ENCODE assay signal across 9 cellular contexts in the genomic region with DNA sequence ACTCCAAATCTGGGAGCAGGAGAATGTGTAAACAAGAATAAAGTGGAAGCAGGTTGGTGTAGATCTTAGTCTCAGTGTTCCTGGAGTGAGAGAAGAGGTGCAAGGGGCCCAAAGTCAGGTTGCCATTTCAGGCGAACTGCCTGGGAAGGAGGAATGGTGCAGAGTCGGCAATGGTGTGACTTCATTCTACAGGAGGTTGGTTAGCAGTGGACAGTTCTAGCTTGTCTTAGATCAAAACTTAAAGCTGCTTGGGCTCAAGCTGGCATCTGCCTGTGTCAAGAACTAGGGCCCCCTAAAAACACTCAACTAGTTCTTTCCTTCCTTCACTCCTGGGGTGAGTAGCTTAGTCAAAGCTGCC. TPM values are rescaled to one million over a fixed set of nuclear protein-coding genes. Genes with fewer than 3 reads are reported as not detected.
DNase-seq lines count a peak whose midpoint lies in the region; ATAC-seq and TF ChIP-seq lines count a peak whose summit lies in the region.
"Had no signal": no experiment of that assay in that cellular context is flagged by ENCODE, and none has a peak within 500 bp of the region (broad histone marks: within the 10 kb centered on the region; RNA-seq: fewer than 3 reads in every experiment).

No MANE protein-coding gene starts in this region.

- no peak for DNase-seq in heart left ventricle
- no peak for DNase-seq in cardiac septum (ENCODE audit: low spot score)
- DNase-seq in body of pancreas, result no peak
- DNase-seq in uterus, result no peak
- no peak for DNase-seq in H4 (ENCODE audit: low spot score)
- no peak for DNase-seq in MG63
- no peak for DNase-seq in stimulated activated CD4-positive, alpha-beta T cell treated with anti-CD3 and anti-CD28 coated beads, Interleukin-4, amount 100 ng/mL, for 24 hours

- H3K36me3 ChIP-seq in heart left ventricle (peaks cover 0 to 41% (median 29%) of the 10 kb centered on the region in 9 donors), body of pancreas (replicated peaks in 1 of 2; ENCODE audit: insufficient read depth in 1 of 2, low read depth in 2 of 2) (peaks cover 0 to 2% of the 10 kb centered on the region in 2 donors), uterus (no peaks in the 10 kb centered on the region), MG63 (peaks cover 18% of the 10 kb centered on the region)

- H3K4me1 ChIP-seq in heart left ventricle (peaks cover 6 to 85% (median 53%) of the 10 kb centered on the region in 12 donors), body of pancreas (peaks cover 87% of the 10 kb centered on the region), mononuclear cell (ENCODE audit: insufficient read depth, low read length) (peaks cover 84% of the 10 kb centered on the region), uterus (peaks cover 0 to 19% of the 10 kb centered on the region in 2 donors)

- TF ChIP-seq CTCF in heart left ventricle (IDR thresholded peaks at IDR 0.05) (no peak), body of pancreas (IDR thresholded peaks at IDR 0.05) (no peak), uterus (IDR thresholded peaks at IDR 0.05) (no peak)

- H3K27me3 ChIP-seq in heart left ventricle (no peaks in the 10 kb centered on the region), body of pancreas (no peaks in the 10 kb centered on the region), mononuclear cell (ENCODE audit: insufficient read depth, low read length) (no peaks in the 10 kb centered on the region), uterus (no peaks in the 10 kb centered on the region), MG63 (no peaks in the 10 kb centered on the region; the same call in 1 of the 2 replicates)

- peak overlapping the region in 3 of 12 donors; percentile 10 to 42 (median 12) for H3K4me3 ChIP-seq in heart left ventricle
- no peak overlapping the region for H3K4me3 ChIP-seq in body of pancreas
- peak overlapping the region; percentile 22 for H3K4me3 ChIP-seq in mononuclear cell (ENCODE audit: low read length)
- no peak overlapping the region for H3K4me3 ChIP-seq in uterus
- H3K4me3 ChIP-seq in MG63, result no peak overlapping the region

- no peaks in the 10 kb centered on the region for H3K9me3 ChIP-seq in heart left ventricle
- H3K9me3 ChIP-seq in body of pancreas, result no peaks in the 10 kb centered on the region
- no peaks in the 10 kb centered on the region for H3K9me3 ChIP-seq in mononuclear cell (ENCODE audit: low read depth, low read length)
- H3K9me3 ChIP-seq in uterus, result no peaks in the 10 kb centered on the region
- H3K9me3 ChIP-seq in MG63, result no peaks in the 10 kb centered on the region

- intact Hi-C loops in heart left ventricle (cut with DNase I) (loop anchor here in 2 of 10 donors (5.0 to 10.0 kb wide), 2 partner anchors 43 to 46 kb away; no protein-coding TSS in a partner anchor), cardiac septum (cut with DNase I) (loop anchor here (5.0 kb wide), 1 partner anchor 43 kb away; no protein-coding TSS in a partner anchor), body of pancreas (cut with DNase I) (no loop called here), uterus (cut with DNase I; ENCODE audit: low total_unique reads) (no loop called here)

- H3K27ac ChIP-seq in heart left ventricle (peak overlapping the region; percentile 58 to 95 (median 77)), body of pancreas (peak overlapping the region; percentile 80 to 96 (median 94)), uterus (peak overlapping the region; percentile 54 to 72)

- TF ChIP-seq POLR2A in heart left ventricle (IDR thresholded peaks at IDR 0.05) (no peak), body of pancreas (IDR thresholded peaks at IDR 0.05) (no peak), uterus (IDR thresholded peaks at IDR 0.05) (no peak)

- WGBS in heart left ventricle, 4 donors, result 77 to 79% (median 78%) methylated on average over 2 of the region's 2 CpGs
- WGBS in body of pancreas, 2 donors, result 65 to 83% methylated on average over 2 of the region's 2 CpGs

- ATAC-seq in heart left ventricle (no peak), body of pancreas (no peak)

RNA-seq across cellular contexts. Expression of gene STK16, which starts 3.5 kb away (rescaled TPM):
- 10 to 100 TPM; 13.8 to 26.9 (median 19.1) TPM for total RNA-seq in heart left ventricle
- 10 to 100 TPM; 13.8 to 31.6 TPM for polyA plus RNA-seq in heart left ventricle
- total RNA-seq in cardiac septum, result 16.3 TPM
- 10 to 100 TPM in 1 of 2 donors, 1 to 10 TPM in 1; 8.0 to 16.8 TPM for total RNA-seq in body of pancreas
- 18.5 TPM for total RNA-seq in mononuclear cell
- total RNA-seq in uterus, result 10 to 100 TPM in 3 of 4 donors, 1 to 10 TPM in 1; 4.1 to 55.6 (median 18.0) TPM
- total RNA-seq in H4 (2014; rRNA removed; shearing (Covaris generic)), result 32.8 and 42.1 TPM in 2 replicates
- total RNA-seq in MG63 (2014; rRNA removed; shearing (Covaris generic); ENCODE audit: low replicate concordance), result 14.4 and 26.0 TPM in 2 replicates

RNA-seq across cellular contexts. Expression of gene GLB1L, which starts 3.6 kb away (rescaled TPM):
- 1 to 10 TPM; 1.6 to 7.9 (median 2.5) TPM for total RNA-seq in heart left ventricle
- polyA plus RNA-seq in heart left ventricle, result 1 to 10 TPM; 1.3 to 1.8 TPM
- 2.0 TPM for total RNA-seq in cardiac septum
- 10 to 100 TPM in 1 of 2 donors, 1 to 10 TPM in 1; 3.1 to 11.2 TPM for total RNA-seq in body of pancreas
- 3.4 TPM for total RNA-seq in mononuclear cell
- total RNA-seq in uterus, result 10 to 100 TPM in 2 of 4 donors, 1 to 10 TPM in 2; 8.2 to 20.7 (median 10.9) TPM
- total RNA-seq in H4 (2014; rRNA removed; shearing (Covaris generic)), result 5.7 and 7.6 TPM in 2 replicates
- total RNA-seq in MG63 (2014; rRNA removed; shearing (Covaris generic); ENCODE audit: low replicate concordance), result 2.3 and 13.0 TPM in 2 replicates

RNA-seq across cellular contexts. Expression of gene TUBA4B, which starts 4.2 kb away (rescaled TPM):
- not detected for total RNA-seq in heart left ventricle
- not detected for polyA plus RNA-seq in heart left ventricle
- not detected for total RNA-seq in cardiac septum
- not detected for total RNA-seq in body of pancreas
- total RNA-seq in mononuclear cell, result not detected
- total RNA-seq in uterus, result under 1 TPM in 2 of 4 donors, not detected in 2; 0.43 to 0.83 TPM
- not detected in 2 replicates for total RNA-seq in H4 (2014; rRNA removed; shearing (Covaris generic))
- total RNA-seq in MG63 (2014; rRNA removed; shearing (Covaris generic); ENCODE audit: low replicate concordance), result not detected in 2 replicates
- total RNA-seq: glomerular endothelial cell had no signal

RNA-seq across cellular contexts. Expression of gene TUBA4A, which starts 4.9 kb away (rescaled TPM):
- total RNA-seq in heart left ventricle (100 to 1,000 TPM; 137 to 381 (median 193) TPM), cardiac septum (164 TPM), body of pancreas (10 to 100 TPM; 17.8 to 20.2 TPM), mononuclear cell (108 TPM), uterus (10 to 100 TPM in 2 of 4 donors, 1 to 10 TPM in 2; 3.7 to 32.3 (median 7.3) TPM)
- 100 to 1,000 TPM; 189 to 362 TPM for polyA plus RNA-seq in heart left ventricle
- total RNA-seq in H4 (2014; rRNA removed; shearing (Covaris generic)), result 6.2 and 9.3 TPM in 2 replicates
- total RNA-seq in MG63 (2014; rRNA removed; shearing (Covaris generic); ENCODE audit: low replicate concordance), result 3.1 and 7.7 TPM in 2 replicates

RNA-seq across cellular contexts. Expression of gene ANKZF1, which starts 19.2 kb away (rescaled TPM):
- total RNA-seq in heart left ventricle (10 to 100 TPM; 14.0 to 36.8 (median 28.0) TPM), cardiac septum (22.4 TPM), body of pancreas (10 to 100 TPM; 67.5 to 95.3 TPM), mononuclear cell (45.4 TPM), uterus (10 to 100 TPM; 31.8 to 57.6 (median 38.7) TPM)
- 10 to 100 TPM; 15.2 to 22.5 TPM for polyA plus RNA-seq in heart left ventricle
- 9.2 and 17.2 TPM in 2 replicates for total RNA-seq in H4 (2014; rRNA removed; shearing (Covaris generic))
- total RNA-seq in MG63 (2014; rRNA removed; shearing (Covaris generic); ENCODE audit: low replicate concordance), result 21.3 and 23.4 TPM in 2 replicates
